Comparison of ENCODE assay signal across 9 cellular contexts in the genomic region with DNA sequence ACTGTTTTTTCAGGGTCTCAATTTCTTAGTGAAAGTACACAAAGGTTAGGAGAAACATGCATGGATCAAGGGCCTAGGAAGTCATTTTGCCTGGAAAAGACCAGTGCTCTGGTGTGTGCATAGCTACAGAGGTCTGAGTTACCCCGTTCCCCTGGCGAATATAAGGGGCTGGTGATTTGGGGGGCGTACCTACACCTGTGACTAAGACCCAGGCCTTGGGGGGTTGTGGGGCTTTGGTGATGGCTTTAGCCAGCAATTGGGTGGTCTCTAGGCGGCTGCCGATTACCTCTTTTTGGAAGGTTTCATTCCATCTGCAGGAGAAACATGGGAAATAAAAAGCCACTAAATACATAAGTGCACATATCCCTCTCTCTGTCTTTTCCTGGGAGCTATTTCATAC. TPM values are rescaled to one million over a fixed set of nuclear protein-coding genes. Genes with fewer than 3 reads are reported as not detected.
A peak's percentile ranks its signal among the peaks of the same experiment; 100 is the strongest.
DNase-seq lines count a peak whose midpoint lies in the region; ATAC-seq, FAIRE-seq and TF ChIP-seq lines count a peak whose summit lies in the region.
"Had no signal": no experiment of that assay in that cellular context is flagged by ENCODE, and none has a peak within 500 bp of the region (broad histone marks: within the 10 kb centered on the region; RNA-seq: fewer than 3 reads in every experiment).

No MANE protein-coding gene starts in this region.

- H3K36me3 Mint-ChIP-seq in activated naive CD4-positive, alpha-beta T cell treated with anti-CD3 and anti-CD28 coated beads, Interleukin-2, amount 10 ng/mL, durations not matched to agents 7 days and 5 days = peaks cover 55% of the 10 kb centered on the region
- peaks cover 9% of the 10 kb centered on the region for H3K36me3 Mint-ChIP-seq in astrocyte (ENCODE audit: low read depth, unreplicated experiment)

- H3K4me3 ChIP-seq in astrocyte (ENCODE audit: insufficient read depth, low read depth, low read length) (peak overlapping the region; percentile 81), right lobe of liver (peak overlapping the region; percentile 61 to 72 (median 70)), tibial nerve (peak overlapping the region; percentile 56 to 90 (median 67))

- H3K36me3 ChIP-seq in astrocyte (ENCODE audit: insufficient read depth, low read length) (peaks cover 25% of the 10 kb centered on the region), right lobe of liver (peaks cover 0 to 40% (median 13%) of the 10 kb centered on the region in 4 donors), tibial nerve (peaks cover 0 to 48% (median 22%) of the 10 kb centered on the region in 3 donors)

- no peak for DNase-seq in activated naive CD4-positive, alpha-beta T cell treated with anti-CD3 and anti-CD28 coated beads, Interleukin-2, amount 10 ng/mL, durations not matched to agents 7 days and 5 days
- no peak for DNase-seq in activated naive CD4-positive, alpha-beta T cell (lab: John Stamatoyannopoulos, UW)
- DNase-seq in astrocyte (ENCODE audit: low read depth) = no peak
- no peak for DNase-seq in right lobe of liver
- DNase-seq in tibial nerve (ENCODE audit: low spot score in 2 of 2) = no peak
- no peak for DNase-seq in ACHN
- DNase-seq in DMS 273 treated with DMSO at 0.1 percent for 48 hours (lab: John Stamatoyannopoulos, UW) = no peak
- DNase-seq in T-helper 9 cell = no peak

- no peaks in the 10 kb centered on the region for H3K9me3 ChIP-seq in astrocyte (ENCODE audit: insufficient read depth, low read depth, low read length)
- no peaks in the 10 kb centered on the region for H3K9me3 ChIP-seq in right lobe of liver
- H3K9me3 ChIP-seq in tibial nerve = no peaks in the 10 kb centered on the region

- peaks cover 32% of the 10 kb centered on the region for H3K79me2 ChIP-seq in astrocyte (ENCODE audit: insufficient read depth, low read length)

- H3K27ac ChIP-seq in astrocyte (ENCODE audit: low read depth, low read length) (peak overlapping the region; percentile 98), right lobe of liver (peak overlapping the region in 2 of 3 donors; percentile 98 to 99), tibial nerve (peak overlapping the region; percentile 98 to 100 (median 98))

- no peak for ATAC-seq in right lobe of liver

- H4K20me1 ChIP-seq in astrocyte (ENCODE audit: insufficient read depth, low read length) = peaks cover 33% of the 10 kb centered on the region

- 54% methylated on average over 5 of the region's 5 CpGs for WGBS in right lobe of liver (ENCODE audit: insufficient coverage, low coverage, low lambda C conversion rate, missing lambda C conversion rate)
- WGBS in tibial nerve, 2 donors = 46 to 52% methylated on average over 5 of the region's 5 CpGs

- intact Hi-C loops in right lobe of liver (cut with DNase I) = no loop called here

- peak overlapping the region; percentile 99 for H3K4me2 ChIP-seq in astrocyte (ENCODE audit: low read length)

- H3K4me1 Mint-ChIP-seq in activated naive CD4-positive, alpha-beta T cell treated with anti-CD3 and anti-CD28 coated beads, Interleukin-2, amount 10 ng/mL, durations not matched to agents 7 days and 5 days = peaks cover 64% of the 10 kb centered on the region
- peaks cover 3% of the 10 kb centered on the region for H3K4me1 Mint-ChIP-seq in astrocyte (ENCODE audit: low read depth, unreplicated experiment)

- no peak for FAIRE-seq in astrocyte (lab: Jason Lieb, UNC)

- H3K9me3 Mint-ChIP-seq in activated naive CD4-positive, alpha-beta T cell treated with anti-CD3 and anti-CD28 coated beads, Interleukin-2, amount 10 ng/mL, durations not matched to agents 7 days and 5 days = no peaks in the 10 kb centered on the region
- H3K9me3 Mint-ChIP-seq in astrocyte (ENCODE audit: unreplicated experiment) = no peaks in the 10 kb centered on the region

- H3K27me3 ChIP-seq in astrocyte (ENCODE audit: insufficient read depth, low read length) = no peaks in the 10 kb centered on the region
- no peaks in the 10 kb centered on the region for H3K27me3 ChIP-seq in right lobe of liver
- H3K27me3 ChIP-seq in tibial nerve = no peaks in the 10 kb centered on the region

- CTCF ChIA-PET in activated naive CD4-positive, alpha-beta T cell treated with anti-CD3 and anti-CD28 coated beads, Interleukin-2, amount 10 ng/mL, durations not matched to agents 7 days and 5 days (lab: Charles Lee) = interaction anchor here (1.2 to 4.0 kb wide), 5 partner anchors 8 to 112 kb away, joined by 3 to 35 read pairs (median 4); partner anchors contain the start of gene KHNYN

- H2AFZ ChIP-seq in astrocyte (ENCODE audit: low read depth, low read length) = no peak overlapping the region

- in situ Hi-C loops in ACHN (cut with HindIII; ENCODE audit: low pct_ligation_motif_present, low pct_unique_long_range_greater_than_20kb, low sequenced_read_pairs) = no loop called here

- peak overlapping the region; percentile 98 for H3K27ac Mint-ChIP-seq in activated naive CD4-positive, alpha-beta T cell treated with anti-CD3 and anti-CD28 coated beads, Interleukin-2, amount 10 ng/mL, durations not matched to agents 7 days and 5 days
- H3K27ac Mint-ChIP-seq in astrocyte (ENCODE audit: unreplicated experiment) = peak overlapping the region; percentile 100

- H3K27me3 Mint-ChIP-seq in activated naive CD4-positive, alpha-beta T cell treated with anti-CD3 and anti-CD28 coated beads, Interleukin-2, amount 10 ng/mL, durations not matched to agents 7 days and 5 days = no peaks in the 10 kb centered on the region
- no peaks in the 10 kb centered on the region for H3K27me3 Mint-ChIP-seq in astrocyte (ENCODE audit: low read depth, unreplicated experiment)

- peak overlapping the region; percentile 97 for H3K4me3 Mint-ChIP-seq in activated naive CD4-positive, alpha-beta T cell treated with anti-CD3 and anti-CD28 coated beads, Interleukin-2, amount 10 ng/mL, durations not matched to agents 7 days and 5 days
- peak overlapping the region; percentile 96 for H3K4me3 Mint-ChIP-seq in astrocyte (ENCODE audit: unreplicated experiment)

- TF ChIP-seq CTCF in astrocyte (IDR thresholded peaks at IDR 0.05; ENCODE audit: insufficient read depth, low read depth, low read length) (no peak), right lobe of liver (IDR thresholded peaks at IDR 0.05) (no peak), tibial nerve (IDR thresholded peaks at IDR 0.05) (no peak)

- H3K9ac ChIP-seq in astrocyte (ENCODE audit: low read length) = peak overlapping the region; percentile 99

- H3K4me1 ChIP-seq in astrocyte (ENCODE audit: insufficient read depth, low read length) (peaks cover 12% of the 10 kb centered on the region), right lobe of liver (peaks cover 0 to 17% (median 4%) of the 10 kb centered on the region in 4 donors), tibial nerve (peaks cover 0 to 59% (median 29%) of the 10 kb centered on the region in 4 donors)

- TF ChIP-seq POLR2A in right lobe of liver (IDR thresholded peaks at IDR 0.05) (no peak), tibial nerve (IDR thresholded peaks at IDR 0.05) (no peak)

- TF ChIP-seq EP300 in tibial nerve (IDR thresholded peaks at IDR 0.05) = no peak

RNA-seq across cellular contexts. Expression of gene SDR39U1, which starts 1.1 kb away (rescaled TPM):
- 27.6 and 28.1 TPM in 2 replicates for total RNA-seq in astrocyte
- 10 to 100 TPM; 24.9 to 32.8 (median 28.3) TPM for total RNA-seq in right lobe of liver
- 10 to 100 TPM; 37.9 to 64.9 (median 60.8) TPM for total RNA-seq in tibial nerve

RNA-seq across cellular contexts. Expression of gene KHNYN, which starts 11.7 kb away (rescaled TPM):
- total RNA-seq in astrocyte = 45.5 and 50.5 TPM in 2 replicates
- 10 to 100 TPM; 19.6 to 24.9 (median 21.4) TPM for total RNA-seq in right lobe of liver
- 100 to 1,000 TPM in 1 of 4 donors, 10 to 100 TPM in 3; 66.8 to 106 (median 84.5) TPM for total RNA-seq in tibial nerve

RNA-seq across cellular contexts. Expression of gene CBLN3, which starts 12.0 kb away (rescaled TPM):
- total RNA-seq in astrocyte (3.9 and 5.4 TPM in 2 replicates), right lobe of liver (1 to 10 TPM in 4 of 6 experiments, under 1 TPM in 2; 0.74 to 1.8 (median 1.2) TPM), tibial nerve (1 to 10 TPM; 2.1 to 6.9 (median 5.1) TPM)
- total RNA-seq: Daoy had no signal

RNA-seq across cellular contexts. Expression of gene NYNRIN, which starts 42.7 kb away (rescaled TPM):
- total RNA-seq in astrocyte (25.4 and 32.0 TPM in 2 replicates), right lobe of liver (1 to 10 TPM; 1.8 to 6.1 (median 2.7) TPM), tibial nerve (10 to 100 TPM; 17.4 to 24.7 (median 19.4) TPM)
